1 cellular context compared by ENCODE assay signal in genomic region chr17:66228887-66229782, GRCh38.
A peak's percentile ranks its signal among the peaks of the same experiment; 100 is the strongest.
TF ChIP-seq lines count a peak whose summit lies in the region.

A gene with protein sequence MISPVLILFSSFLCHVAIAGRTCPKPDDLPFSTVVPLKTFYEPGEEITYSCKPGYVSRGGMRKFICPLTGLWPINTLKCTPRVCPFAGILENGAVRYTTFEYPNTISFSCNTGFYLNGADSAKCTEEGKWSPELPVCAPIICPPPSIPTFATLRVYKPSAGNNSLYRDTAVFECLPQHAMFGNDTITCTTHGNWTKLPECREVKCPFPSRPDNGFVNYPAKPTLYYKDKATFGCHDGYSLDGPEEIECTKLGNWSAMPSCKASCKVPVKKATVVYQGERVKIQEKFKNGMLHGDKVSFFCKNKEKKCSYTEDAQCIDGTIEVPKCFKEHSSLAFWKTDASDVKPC (minus strand): TSS chr17:66229415. CDS start chr17:66229379, 36 bp downstream.

TF ChIP-seq in HepG2, 621 proteins besides CTCF, POLR2A, EP300 and RAD21 (continued from another document and continues in another):
- TF ChIP-seq HMGXB3 (CRISPR knock-in tag; IDR thresholded peaks at IDR 0.05; ENCODE audit: borderline replicate concordance) (peak; percentile 60; the same call in 1 of the 2 replicates), ATF7 (IDR thresholded peaks at IDR 0.05) (no peak), ATF7 (CRISPR knock-in tag; IDR thresholded peaks at IDR 0.05) (0 out of 2 replicates have a peak, but pooled peaks have one; percentile 19), ELF1 (CRISPR knock-in tag; IDR thresholded peaks at IDR 0.05) (peak; percentile 64; the same call in 1 of the 2 replicates), FOSL2 (CRISPR knock-in tag; IDR thresholded peaks at IDR 0.05) (peak; percentile 98), RXRB (CRISPR knock-in tag; IDR thresholded peaks at IDR 0.05; ENCODE audit: borderline replicate concordance) (peak; percentile 57), AKNA (CRISPR knock-in tag; IDR thresholded peaks at IDR 0.05; ENCODE audit: borderline replicate concordance) (peak; percentile 90; the same call in 1 of the 2 replicates), PBX3 (CRISPR knock-in tag; IDR thresholded peaks at IDR 0.05; ENCODE audit: borderline replicate concordance) (peak; percentile 84; the same call in 1 of the 2 replicates), POLR2G (IDR thresholded peaks at IDR 0.05; ENCODE audit: low read depth, low read length) (peak; percentile 77), TSC22D2 (CRISPR knock-in tag; IDR thresholded peaks at IDR 0.05; ENCODE audit: borderline replicate concordance) (0 out of 2 replicates have a peak, but pooled peaks have one; percentile 63), ONECUT2 (CRISPR knock-in tag; IDR thresholded peaks at IDR 0.05) (peak; percentile 64), ZNF367 (CRISPR knock-in tag; IDR thresholded peaks at IDR 0.05; ENCODE audit: borderline replicate concordance) (no peak), ZBTB7B (CRISPR knock-in tag; IDR thresholded peaks at IDR 0.05) (no peak), DR1 (CRISPR knock-in tag; IDR thresholded peaks at IDR 0.05) (peak; percentile 89; the same call in 1 of the 2 replicates), GATA4 (IDR thresholded peaks at IDR 0.05; ENCODE audit: borderline replicate concordance, low read depth) (peak; percentile 91), TEAD3 (CRISPR knock-in tag; optimal IDR thresholded peaks at IDR 0.05; ENCODE audit: borderline replicate concordance) (peak; percentile 24), JUNB (CRISPR knock-in tag; IDR thresholded peaks at IDR 0.05; ENCODE audit: borderline replicate concordance) (peak; percentile 37; the same call in 1 of the 2 replicates), ZNF251 (CRISPR knock-in tag; IDR thresholded peaks at IDR 0.05) (no peak), ZNF20 (CRISPR knock-in tag; IDR thresholded peaks at IDR 0.05) (no peak), PHF8 (CRISPR knock-in tag; IDR thresholded peaks at IDR 0.05) (peak; percentile 62; the same call in 1 of the 2 replicates), ZNF691 (CRISPR knock-in tag; IDR thresholded peaks at IDR 0.05; ENCODE audit: borderline replicate concordance, low read depth) (peak; percentile 99), U2AF2 (IDR thresholded peaks at IDR 0.05; ENCODE audit: low read depth, low read length) (no peak), STAG1 (CRISPR knock-in tag; IDR thresholded peaks at IDR 0.05) (peak; percentile 16), ZBTB20 (CRISPR knock-in tag; IDR thresholded peaks at IDR 0.05; ENCODE audit: borderline replicate concordance, low read depth) (peak; percentile 54; the same call in 1 of the 2 replicates), CEBPB (IDR thresholded peaks at IDR 0.05; ENCODE audit: borderline replicate concordance, low read depth, low read length) (peak; percentile 76; the same call in 1 of the 2 replicates), NCOA2 (CRISPR knock-in tag; IDR thresholded peaks at IDR 0.05) (peak; percentile 84), ZNF263 (CRISPR knock-in tag; IDR thresholded peaks at IDR 0.05) (peak; percentile 30; the same call in 1 of the 2 replicates), ZNF501 (CRISPR knock-in tag; IDR thresholded peaks at IDR 0.05) (peak; percentile 91), CHD4 (IDR thresholded peaks at IDR 0.05; ENCODE audit: borderline replicate concordance, low read length) (peak; percentile 96; the same call in 1 of the 2 replicates), HMG20A (CRISPR knock-in tag; IDR thresholded peaks at IDR 0.05; ENCODE audit: borderline replicate concordance) (peak; percentile 71), MXD4 (CRISPR knock-in tag; IDR thresholded peaks at IDR 0.05) (peak; percentile 62; the same call in 1 of the 2 replicates), TMF1 (CRISPR knock-in tag; IDR thresholded peaks at IDR 0.05; ENCODE audit: low read depth) (peak; percentile 56; the same call in 1 of the 2 replicates), ADNP (CRISPR knock-in tag; IDR thresholded peaks at IDR 0.05) (peak; percentile 88), ZNF264 (CRISPR knock-in tag; IDR thresholded peaks at IDR 0.05) (peak; percentile 93; the same call in 1 of the 2 replicates), GMEB1 (CRISPR knock-in tag; IDR thresholded peaks at IDR 0.05; ENCODE audit: borderline replicate concordance) (peak; percentile 51; the same call in 1 of the 2 replicates), ZMYM3 (CRISPR knock-in tag; IDR thresholded peaks at IDR 0.05) (peak; percentile 81), ZNF234 (CRISPR knock-in tag; conservative IDR thresholded peaks at IDR 0.05) (0 out of 2 replicates have a peak, but pooled peaks have one; percentile 46)
- TF ChIP-seq, protein P1, sequence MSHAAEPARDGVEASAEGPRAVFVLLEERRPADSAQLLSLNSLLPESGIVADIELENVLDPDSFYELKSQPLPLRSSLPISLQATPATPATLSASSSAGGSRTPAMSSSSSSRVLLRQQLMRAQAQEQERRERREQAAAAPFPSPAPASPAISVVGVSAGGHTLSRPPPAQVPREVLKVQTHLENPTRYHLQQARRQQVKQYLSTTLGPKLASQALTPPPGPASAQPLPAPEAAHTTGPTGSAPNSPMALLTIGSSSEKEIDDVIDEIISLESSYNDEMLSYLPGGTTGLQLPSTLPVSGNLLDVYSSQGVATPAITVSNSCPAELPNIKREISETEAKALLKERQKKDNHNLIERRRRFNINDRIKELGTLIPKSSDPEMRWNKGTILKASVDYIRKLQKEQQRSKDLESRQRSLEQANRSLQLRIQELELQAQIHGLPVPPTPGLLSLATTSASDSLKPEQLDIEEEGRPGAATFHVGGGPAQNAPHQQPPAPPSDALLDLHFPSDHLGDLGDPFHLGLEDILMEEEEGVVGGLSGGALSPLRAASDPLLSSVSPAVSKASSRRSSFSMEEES (CRISPR knock-in tag; IDR thresholded peaks at IDR 0.05) = peak; percentile 58; the same call in 1 of the 2 replicates
- TF ChIP-seq, protein P2, sequence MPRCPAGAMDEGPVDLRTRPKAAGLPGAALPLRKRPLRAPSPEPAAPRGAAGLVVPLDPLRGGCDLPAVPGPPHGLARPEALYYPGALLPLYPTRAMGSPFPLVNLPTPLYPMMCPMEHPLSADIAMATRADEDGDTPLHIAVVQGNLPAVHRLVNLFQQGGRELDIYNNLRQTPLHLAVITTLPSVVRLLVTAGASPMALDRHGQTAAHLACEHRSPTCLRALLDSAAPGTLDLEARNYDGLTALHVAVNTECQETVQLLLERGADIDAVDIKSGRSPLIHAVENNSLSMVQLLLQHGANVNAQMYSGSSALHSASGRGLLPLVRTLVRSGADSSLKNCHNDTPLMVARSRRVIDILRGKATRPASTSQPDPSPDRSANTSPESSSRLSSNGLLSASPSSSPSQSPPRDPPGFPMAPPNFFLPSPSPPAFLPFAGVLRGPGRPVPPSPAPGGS (CRISPR knock-in tag; IDR thresholded peaks at IDR 0.05) = peak; percentile 19; the same call in 1 of the 2 replicates
- TF ChIP-seq, protein P3, sequence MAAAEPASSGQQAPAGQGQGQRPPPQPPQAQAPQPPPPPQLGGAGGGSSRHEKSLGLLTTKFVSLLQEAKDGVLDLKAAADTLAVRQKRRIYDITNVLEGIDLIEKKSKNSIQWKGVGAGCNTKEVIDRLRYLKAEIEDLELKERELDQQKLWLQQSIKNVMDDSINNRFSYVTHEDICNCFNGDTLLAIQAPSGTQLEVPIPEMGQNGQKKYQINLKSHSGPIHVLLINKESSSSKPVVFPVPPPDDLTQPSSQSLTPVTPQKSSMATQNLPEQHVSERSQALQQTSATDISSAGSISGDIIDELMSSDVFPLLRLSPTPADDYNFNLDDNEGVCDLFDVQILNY (CRISPR knock-in tag; conservative IDR thresholded peaks at IDR 0.05) = no peak
- TF ChIP-seq, protein P4, sequence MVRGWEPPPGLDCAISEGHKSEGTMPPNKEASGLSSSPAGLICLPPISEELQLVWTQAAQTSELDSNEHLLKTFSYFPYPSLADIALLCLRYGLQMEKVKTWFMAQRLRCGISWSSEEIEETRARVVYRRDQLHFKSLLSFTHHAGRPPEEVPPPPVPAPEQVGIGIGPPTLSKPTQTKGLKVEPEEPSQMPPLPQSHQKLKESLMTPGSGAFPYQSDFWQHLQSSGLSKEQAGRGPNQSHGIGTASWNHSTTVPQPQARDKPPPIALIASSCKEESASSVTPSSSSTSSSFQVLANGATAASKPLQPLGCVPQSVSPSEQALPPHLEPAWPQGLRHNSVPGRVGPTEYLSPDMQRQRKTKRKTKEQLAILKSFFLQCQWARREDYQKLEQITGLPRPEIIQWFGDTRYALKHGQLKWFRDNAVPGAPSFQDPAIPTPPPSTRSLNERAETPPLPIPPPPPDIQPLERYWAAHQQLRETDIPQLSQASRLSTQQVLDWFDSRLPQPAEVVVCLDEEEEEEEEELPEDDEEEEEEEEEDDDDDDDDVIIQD (CRISPR knock-in tag; IDR thresholded peaks at IDR 0.05; ENCODE audit: low read depth) = peak; percentile 73; the same call in 1 of the 2 replicates
